16 cellular contexts compared by ENCODE assay signal in the genomic region with DNA sequence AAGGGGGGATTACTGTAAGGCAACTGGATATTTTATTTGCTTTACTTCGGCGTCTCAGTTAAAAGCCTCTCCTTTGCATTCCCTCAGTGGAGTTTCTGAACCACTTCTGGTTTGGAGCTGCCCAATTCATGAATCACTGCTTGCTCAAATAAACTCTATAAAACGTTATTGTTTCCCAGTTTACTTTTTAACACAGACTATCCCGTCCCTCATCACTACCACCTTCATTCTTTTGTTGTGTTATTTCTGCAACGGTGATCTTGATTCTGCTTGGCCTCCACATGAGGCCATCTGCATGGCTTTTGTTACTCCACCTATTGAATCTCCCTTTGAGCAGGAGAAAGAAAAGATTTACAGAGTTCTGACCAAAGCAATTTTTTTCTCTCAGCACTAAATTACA.
"Had no signal": no experiment of that assay in that cellular context is flagged by ENCODE, and none has a peak within 500 bp of the region (broad histone marks: within the 10 kb centered on the region; RNA-seq: fewer than 3 reads in every experiment).

No MANE protein-coding gene starts in this region.

- H3K27ac ChIP-seq: ascending aorta, gastrocnemius medialis, psoas muscle, transverse colon had no signal

- H3K9me3 ChIP-seq: ascending aorta, gastrocnemius medialis, psoas muscle, transverse colon had no signal

- H3K27me3 ChIP-seq: ascending aorta, gastrocnemius medialis, transverse colon had no signal

- H3K27ac Mint-ChIP-seq: activated CD8-positive, alpha-beta memory T cell treated with anti-CD3 and anti-CD28 coated beads, Interleukin-2, amount 10 ng/mL, durations not matched to agents 7 days and 5 days; activated T-cell treated with anti-CD3 and anti-CD28 coated beads, Interleukin-2, amount 50 U/mL, for 24 hours; naive thymus-derived CD4-positive, alpha-beta T cell; stimulated activated naive B cell treated with anti-CD40 and anti-IgM and Interleukin-4, amounts not matched to agents 10 μg/mL and 1 μg/mL and 100 μg/mL, for 72 hours; T-helper 2 cell treated with Interferon-gamma antibody and Interleukin-4, amounts not matched to agents 5 μg/mL and 100 μg/mL, for 36 hours had no signal

- H3K9me3 Mint-ChIP-seq: activated T-cell treated with anti-CD3 and anti-CD28 coated beads, Interleukin-2, amount 50 U/mL, for 24 hours; stimulated activated naive B cell treated with anti-CD40 and anti-IgM and Interleukin-4, amounts not matched to agents 10 μg/mL and 1 μg/mL and 100 μg/mL, for 72 hours; T-helper 2 cell treated with Interferon-gamma antibody and Interleukin-4, amounts not matched to agents 5 μg/mL and 100 μg/mL, for 36 hours had no signal

- H3K4me1 ChIP-seq: ascending aorta, gastrocnemius medialis, psoas muscle had no signal

- H3K4me3 Mint-ChIP-seq: activated CD8-positive, alpha-beta memory T cell treated with anti-CD3 and anti-CD28 coated beads, Interleukin-2, amount 10 ng/mL, durations not matched to agents 7 days and 5 days; activated T-cell treated with anti-CD3 and anti-CD28 coated beads, Interleukin-2, amount 50 U/mL, for 24 hours; naive thymus-derived CD4-positive, alpha-beta T cell; stimulated activated naive B cell treated with anti-CD40 and anti-IgM and Interleukin-4, amounts not matched to agents 10 μg/mL and 1 μg/mL and 100 μg/mL, for 72 hours; T-helper 2 cell treated with Interferon-gamma antibody and Interleukin-4, amounts not matched to agents 5 μg/mL and 100 μg/mL, for 36 hours had no signal

- H3K4me3 ChIP-seq: ascending aorta, gastrocnemius medialis, lung, psoas muscle, transverse colon had no signal

- H3K36me3 Mint-ChIP-seq: activated CD8-positive, alpha-beta memory T cell treated with anti-CD3 and anti-CD28 coated beads, Interleukin-2, amount 10 ng/mL, durations not matched to agents 7 days and 5 days; naive thymus-derived CD4-positive, alpha-beta T cell; stimulated activated naive B cell treated with anti-CD40 and anti-IgM and Interleukin-4, amounts not matched to agents 10 μg/mL and 1 μg/mL and 100 μg/mL, for 72 hours had no signal

- H3K4me1 Mint-ChIP-seq: activated CD8-positive, alpha-beta memory T cell treated with anti-CD3 and anti-CD28 coated beads, Interleukin-2, amount 10 ng/mL, durations not matched to agents 7 days and 5 days; naive thymus-derived CD4-positive, alpha-beta T cell; stimulated activated naive B cell treated with anti-CD40 and anti-IgM and Interleukin-4, amounts not matched to agents 10 μg/mL and 1 μg/mL and 100 μg/mL, for 72 hours had no signal

- ATAC-seq: activated CD8-positive, alpha-beta memory T cell treated with anti-CD3 and anti-CD28 coated beads, Interleukin-2, amount 10 ng/mL, durations not matched to agents 7 days and 5 days; gastrocnemius medialis; naive thymus-derived CD4-positive, alpha-beta T cell; psoas muscle; sciatic nerve; stimulated activated naive B cell treated with anti-CD40 and anti-IgM and Interleukin-4, amounts not matched to agents 10 μg/mL and 1 μg/mL and 100 μg/mL, for 72 hours had no signal

- DNase-seq: activated CD4-positive, alpha-beta T cell treated with anti-CD3 and anti-CD28 coated beads for 1 hour; activated CD4-positive, alpha-beta T cell treated with anti-CD3 and anti-CD28 coated beads, Interleukin-2, amount 50 U/mL, for 48 hours; activated CD8-positive, alpha-beta memory T cell treated with anti-CD3 and anti-CD28 coated beads, Interleukin-2, amount 10 ng/mL, durations not matched to agents 7 days and 5 days; activated effector memory CD4-positive, alpha-beta T cell treated with Interleukin-2 at 50 U/mL for 16 hours; activated T-cell treated with anti-CD3 and anti-CD28 coated beads, Interleukin-2, amount 50 U/mL, for 24 hours; gastrocnemius medialis; naive thymus-derived CD4-positive, alpha-beta T cell; psoas muscle; stimulated activated CD4-positive, alpha-beta T cell treated with anti-CD3 and anti-CD28 coated beads, Interleukin-2, amount 100 ng/mL, for 24 hours; stimulated activated naive B cell treated with anti-CD40 and anti-IgM and Interleukin-4, amounts not matched to agents 10 μg/mL and 1 μg/mL and 100 μg/mL, for 72 hours; substantia nigra; transverse colon had no signal

- H3K27me3 Mint-ChIP-seq: stimulated activated naive B cell treated with anti-CD40 and anti-IgM and Interleukin-4, amounts not matched to agents 10 μg/mL and 1 μg/mL and 100 μg/mL, for 72 hours had no signal

- H3K36me3 ChIP-seq: ascending aorta, gastrocnemius medialis, transverse colon had no signal
